In the genomic region with DNA sequence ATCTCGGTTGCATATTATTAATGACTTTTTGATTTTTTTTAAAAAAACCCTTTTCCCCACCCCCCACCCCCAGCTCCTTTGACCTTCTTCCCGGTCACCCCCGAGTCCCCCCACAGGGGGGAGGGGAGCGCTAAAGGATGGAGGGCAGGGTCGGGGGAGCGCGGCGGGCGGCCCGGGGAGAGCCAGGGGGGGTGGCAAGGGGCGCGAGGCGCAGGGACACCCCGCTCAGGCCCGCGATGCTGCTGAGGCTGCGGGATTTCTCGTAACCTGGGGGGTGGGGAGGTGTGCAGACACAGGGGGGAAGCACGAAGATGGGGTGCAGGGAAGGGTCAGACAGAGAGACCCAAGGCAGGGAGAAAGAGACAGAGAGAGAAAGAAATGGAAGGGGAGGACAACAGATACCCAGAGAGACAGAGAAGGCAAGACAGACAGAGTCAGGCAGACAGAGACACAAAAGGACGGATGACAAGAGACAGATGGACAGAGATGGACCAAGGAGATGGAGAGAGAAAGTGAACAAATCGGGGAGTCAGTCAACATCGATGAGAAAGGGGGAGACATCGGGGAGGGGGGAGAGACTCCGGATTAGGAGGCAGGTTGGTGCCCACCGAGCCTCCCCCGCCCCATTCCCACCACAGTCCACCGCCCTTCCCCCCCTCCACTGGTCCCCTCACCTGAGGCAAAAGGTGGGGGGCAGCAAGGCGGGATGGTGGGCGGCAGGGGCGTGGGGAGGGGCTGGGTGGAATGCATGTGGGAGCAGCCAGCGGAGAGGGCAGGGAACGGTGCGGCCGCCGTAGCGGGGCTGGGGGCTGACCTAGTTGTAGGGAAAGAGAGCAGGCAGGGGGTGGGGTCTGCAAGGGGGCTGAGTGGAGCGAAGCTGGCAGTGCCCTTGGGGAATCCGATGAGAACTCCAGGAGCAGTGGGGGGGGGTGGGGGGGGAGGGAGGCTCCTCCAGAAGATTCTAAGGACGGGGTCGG, we compare ENCODE assay signal across 1 cellular context.
TF ChIP-seq lines count a peak whose summit lies in the region.

No MANE protein-coding gene starts in this region.

TF ChIP-seq in SK-N-SH treated with all-trans-retinoic acid at 6 μM for 48 hours, 23 proteins besides CTCF, POLR2A, EP300 and RAD21 (continued from another document):
- TF ChIP-seq, protein P1, sequence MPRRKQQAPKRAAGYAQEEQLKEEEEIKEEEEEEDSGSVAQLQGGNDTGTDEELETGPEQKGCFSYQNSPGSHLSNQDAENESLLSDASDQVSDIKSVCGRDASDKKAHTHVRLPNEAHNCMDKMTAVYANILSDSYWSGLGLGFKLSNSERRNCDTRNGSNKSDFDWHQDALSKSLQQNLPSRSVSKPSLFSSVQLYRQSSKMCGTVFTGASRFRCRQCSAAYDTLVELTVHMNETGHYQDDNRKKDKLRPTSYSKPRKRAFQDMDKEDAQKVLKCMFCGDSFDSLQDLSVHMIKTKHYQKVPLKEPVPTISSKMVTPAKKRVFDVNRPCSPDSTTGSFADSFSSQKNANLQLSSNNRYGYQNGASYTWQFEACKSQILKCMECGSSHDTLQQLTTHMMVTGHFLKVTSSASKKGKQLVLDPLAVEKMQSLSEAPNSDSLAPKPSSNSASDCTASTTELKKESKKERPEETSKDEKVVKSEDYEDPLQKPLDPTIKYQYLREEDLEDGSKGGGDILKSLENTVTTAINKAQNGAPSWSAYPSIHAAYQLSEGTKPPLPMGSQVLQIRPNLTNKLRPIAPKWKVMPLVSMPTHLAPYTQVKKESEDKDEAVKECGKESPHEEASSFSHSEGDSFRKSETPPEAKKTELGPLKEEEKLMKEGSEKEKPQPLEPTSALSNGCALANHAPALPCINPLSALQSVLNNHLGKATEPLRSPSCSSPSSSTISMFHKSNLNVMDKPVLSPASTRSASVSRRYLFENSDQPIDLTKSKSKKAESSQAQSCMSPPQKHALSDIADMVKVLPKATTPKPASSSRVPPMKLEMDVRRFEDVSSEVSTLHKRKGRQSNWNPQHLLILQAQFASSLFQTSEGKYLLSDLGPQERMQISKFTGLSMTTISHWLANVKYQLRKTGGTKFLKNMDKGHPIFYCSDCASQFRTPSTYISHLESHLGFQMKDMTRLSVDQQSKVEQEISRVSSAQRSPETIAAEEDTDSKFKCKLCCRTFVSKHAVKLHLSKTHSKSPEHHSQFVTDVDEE (CRISPR knock-in tag; IDR thresholded peaks at IDR 0.05) = no peak
- TF ChIP-seq, protein P2, sequence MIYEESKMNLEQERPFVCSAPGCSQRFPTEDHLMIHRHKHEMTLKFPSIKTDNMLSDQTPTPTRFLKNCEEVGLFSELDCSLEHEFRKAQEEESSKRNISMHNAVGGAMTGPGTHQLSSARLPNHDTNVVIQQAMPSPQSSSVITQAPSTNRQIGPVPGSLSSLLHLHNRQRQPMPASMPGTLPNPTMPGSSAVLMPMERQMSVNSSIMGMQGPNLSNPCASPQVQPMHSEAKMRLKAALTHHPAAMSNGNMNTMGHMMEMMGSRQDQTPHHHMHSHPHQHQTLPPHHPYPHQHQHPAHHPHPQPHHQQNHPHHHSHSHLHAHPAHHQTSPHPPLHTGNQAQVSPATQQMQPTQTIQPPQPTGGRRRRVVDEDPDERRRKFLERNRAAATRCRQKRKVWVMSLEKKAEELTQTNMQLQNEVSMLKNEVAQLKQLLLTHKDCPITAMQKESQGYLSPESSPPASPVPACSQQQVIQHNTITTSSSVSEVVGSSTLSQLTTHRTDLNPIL (CRISPR knock-in tag; IDR thresholded peaks at IDR 0.05; ENCODE audit: low read depth) = no peak
- TF ChIP-seq BACH2 (CRISPR knock-in tag; IDR thresholded peaks at IDR 0.05; ENCODE audit: borderline replicate concordance) = no peak
- no peak for TF ChIP-seq CSDC2 (CRISPR knock-in tag; IDR thresholded peaks at IDR 0.05)
- TF ChIP-seq OSR1 (CRISPR knock-in tag; IDR thresholded peaks at IDR 0.05) = no peak
- TF ChIP-seq, protein P3, sequence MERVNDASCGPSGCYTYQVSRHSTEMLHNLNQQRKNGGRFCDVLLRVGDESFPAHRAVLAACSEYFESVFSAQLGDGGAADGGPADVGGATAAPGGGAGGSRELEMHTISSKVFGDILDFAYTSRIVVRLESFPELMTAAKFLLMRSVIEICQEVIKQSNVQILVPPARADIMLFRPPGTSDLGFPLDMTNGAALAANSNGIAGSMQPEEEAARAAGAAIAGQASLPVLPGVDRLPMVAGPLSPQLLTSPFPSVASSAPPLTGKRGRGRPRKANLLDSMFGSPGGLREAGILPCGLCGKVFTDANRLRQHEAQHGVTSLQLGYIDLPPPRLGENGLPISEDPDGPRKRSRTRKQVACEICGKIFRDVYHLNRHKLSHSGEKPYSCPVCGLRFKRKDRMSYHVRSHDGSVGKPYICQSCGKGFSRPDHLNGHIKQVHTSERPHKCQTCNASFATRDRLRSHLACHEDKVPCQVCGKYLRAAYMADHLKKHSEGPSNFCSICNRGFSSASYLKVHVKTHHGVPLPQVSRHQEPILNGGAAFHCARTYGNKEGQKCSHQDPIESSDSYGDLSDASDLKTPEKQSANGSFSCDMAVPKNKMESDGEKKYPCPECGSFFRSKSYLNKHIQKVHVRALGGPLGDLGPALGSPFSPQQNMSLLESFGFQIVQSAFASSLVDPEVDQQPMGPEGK (CRISPR knock-in tag; IDR thresholded peaks at IDR 0.05; ENCODE audit: borderline replicate concordance) = no peak
- no peak for TF ChIP-seq ZFP3 (CRISPR knock-in tag; IDR thresholded peaks at IDR 0.05)
- no peak for TF ChIP-seq RARB (CRISPR knock-in tag; IDR thresholded peaks at IDR 0.05)
- no peak for TF ChIP-seq TCF4 (CRISPR knock-in tag; IDR thresholded peaks at IDR 0.05; ENCODE audit: borderline replicate concordance)
- no peak for TF ChIP-seq ZNF70 (CRISPR knock-in tag; IDR thresholded peaks at IDR 0.05)
- TF ChIP-seq GLIS3 (CRISPR knock-in tag; IDR thresholded peaks at IDR 0.05) = no peak
- TF ChIP-seq ZFP30 (CRISPR knock-in tag; IDR thresholded peaks at IDR 0.05) = no peak
- TF ChIP-seq ESRRG (CRISPR knock-in tag; IDR thresholded peaks at IDR 0.05) = no peak
